Comparison of ENCODE assay signal across 25 cellular contexts in genomic region chr2:128278979-128279378, GRCh38. TPM values are rescaled to one million over a fixed set of nuclear protein-coding genes. Genes with fewer than 3 reads are reported as not detected.
DNase-seq lines count a peak whose midpoint lies in the region; ATAC-seq and TF ChIP-seq lines count a peak whose summit lies in the region.
"Had no signal": no experiment of that assay in that cellular context is flagged by ENCODE, and none has a peak within 500 bp of the region (broad histone marks: within the 10 kb centered on the region; RNA-seq: fewer than 3 reads in every experiment).

No MANE protein-coding gene starts in this region.

- peaks cover 39% of the 10 kb centered on the region for H3K36me3 Mint-ChIP-seq in endodermal cell (ENCODE audit: low read depth)
- peaks cover 6% of the 10 kb centered on the region for H3K36me3 Mint-ChIP-seq in natural killer cell treated with Interleukin-12 subunit alpha and Interleukin-12 subunit beta and Interleukin-15 and Interleukin-18, amount 100 ng/mL, for 72 hours

- H3K9me3 ChIP-seq in right atrium auricular region (peaks cover 0 to 17% of the 10 kb centered on the region in 2 donors), endodermal cell (ENCODE audit: control insufficient read depth, low read length) (no peaks in the 10 kb centered on the region), upper lobe of right lung (no peaks in the 10 kb centered on the region)
- H3K9me3 ChIP-seq: Peyer's patch had no signal

- intact Hi-C loops in Right ventricle myocardium superior (cut with DNase I), result no loop called here
- intact Hi-C loops in upper lobe of right lung (cut with DNase I), result no loop called here

- no peak overlapping the region for H3K4me3 ChIP-seq in right atrium auricular region
- H3K4me3 ChIP-seq in endodermal cell (ENCODE audit: low read length), result no peak overlapping the region
- no peak overlapping the region for H3K4me3 ChIP-seq in upper lobe of right lung
- no peak overlapping the region for H3K4me3 ChIP-seq in H7 (ENCODE audit: insufficient read depth, low read depth, low read length)
- H3K4me3 ChIP-seq: cardiac muscle cell, Peyer's patch, SJCRH30 had no signal

- H3K4me3 Mint-ChIP-seq in endodermal cell, result no peak overlapping the region
- H3K4me3 Mint-ChIP-seq in natural killer cell treated with Interleukin-12 subunit alpha and Interleukin-12 subunit beta and Interleukin-15 and Interleukin-18, amount 100 ng/mL, for 72 hours, result no peak overlapping the region
- H3K4me3 Mint-ChIP-seq: activated CD4-positive, alpha-beta memory T cell treated with anti-CD3 and anti-CD28 coated beads, Interleukin-2, amount 10 ng/mL, durations not matched to agents 7 days and 5 days; naive thymus-derived CD4-positive, alpha-beta T cell had no signal

- no peak overlapping the region for H3K27ac Mint-ChIP-seq in endodermal cell
- no peak overlapping the region for H3K27ac Mint-ChIP-seq in natural killer cell treated with Interleukin-12 subunit alpha and Interleukin-12 subunit beta and Interleukin-15 and Interleukin-18, amount 100 ng/mL, for 72 hours
- H3K27ac Mint-ChIP-seq: activated CD4-positive, alpha-beta memory T cell treated with anti-CD3 and anti-CD28 coated beads, Interleukin-2, amount 10 ng/mL, durations not matched to agents 7 days and 5 days had no signal

- ATAC-seq in Right ventricle myocardium superior (ENCODE audit: poor library complexity) (no peak), upper lobe of right lung (no peak)
- ATAC-seq in natural killer cell treated with Interleukin-12 subunit alpha and Interleukin-12 subunit beta and Interleukin-15 and Interleukin-18, amount 100 ng/mL, for 72 hours, result no peak
- ATAC-seq: naive thymus-derived CD4-positive, alpha-beta T cell had no signal

- H3K36me3 ChIP-seq in right atrium auricular region (peaks cover 6% of the 10 kb centered on the region), endodermal cell (ENCODE audit: control insufficient read depth, insufficient read depth, low read length) (peaks cover 71% of the 10 kb centered on the region), upper lobe of right lung (peaks cover 4% of the 10 kb centered on the region), H7 (replicated peaks; ENCODE audit: control insufficient read depth, insufficient read depth, low read length) (peaks cover 6% of the 10 kb centered on the region)
- H3K36me3 ChIP-seq: cardiac muscle cell, SJCRH30 had no signal

- no peak overlapping the region for H3K27ac ChIP-seq in right atrium auricular region
- no peak overlapping the region for H3K27ac ChIP-seq in endodermal cell (ENCODE audit: low read depth, low read length)
- H3K27ac ChIP-seq in upper lobe of right lung, result no peak overlapping the region
- H3K27ac ChIP-seq: C4-2B, cardiac muscle cell, SJCRH30 had no signal

- H3K9me3 Mint-ChIP-seq in endodermal cell, result peaks cover 5% of the 10 kb centered on the region
- H3K9me3 Mint-ChIP-seq in natural killer cell treated with Interleukin-12 subunit alpha and Interleukin-12 subunit beta and Interleukin-15 and Interleukin-18, amount 100 ng/mL, for 72 hours, result peaks cover 4% of the 10 kb centered on the region

- H3K4me1 ChIP-seq in right atrium auricular region, result peaks cover 0 to 42% of the 10 kb centered on the region in 2 donors
- no peaks in the 10 kb centered on the region for H3K4me1 ChIP-seq in endodermal cell (ENCODE audit: control insufficient read depth, insufficient read depth, low read length)
- H3K4me1 ChIP-seq in upper lobe of right lung, result peaks cover 32% of the 10 kb centered on the region
- H3K4me1 ChIP-seq: SJCRH30 had no signal

- DNase-seq in Right ventricle myocardium superior, result peak; percentile 35
- no peak for DNase-seq in right atrium auricular region (ENCODE audit: low spot score)
- peak; percentile 30 for DNase-seq in endodermal cell
- peak; percentile 18 for DNase-seq in natural killer cell treated with Interleukin-12 subunit alpha and Interleukin-12 subunit beta and Interleukin-15 and Interleukin-18, amount 100 ng/mL, for 72 hours (ENCODE audit: low spot score)
- peak; percentile 55 for DNase-seq in upper lobe of right lung
- no peak for DNase-seq in NAMALWA (ENCODE audit: low spot score)
- no peak for DNase-seq in COLO668 (lab: John Stamatoyannopoulos, UW; ENCODE audit: unreplicated experiment)
- DNase-seq in H7, result no peak
- DNase-seq: activated CD4-positive, alpha-beta memory T cell treated with anti-CD3 and anti-CD28 coated beads, Interleukin-2, amount 10 ng/mL, durations not matched to agents 7 days and 5 days; activated CD4-positive, CD25-positive, alpha-beta regulatory T cell treated with anti-CD3 and anti-CD28 coated beads, Interleukin-2, amount 50 U/mL, for 72 hours; activated T-cell treated with anti-CD3 and anti-CD28 coated beads for 4 hours; anterior cingulate cortex; Karpas-422; mesendoderm; MV-4-11; NCI-H2171; NCI-H524 treated with DMSO at 0.1 percent for 48 hours; NK-92 treated with Interleukin-12 subunit alpha and Interleukin-12 subunit beta, amount 100 ng/mL, for 24 hours; SJCRH30 had no signal

- H3K27me3 ChIP-seq in right atrium auricular region (no peaks in the 10 kb centered on the region), endodermal cell (ENCODE audit: control insufficient read depth, insufficient read depth, low read length, poor library complexity, severe bottlenecking) (no peaks in the 10 kb centered on the region), upper lobe of right lung (no peaks in the 10 kb centered on the region), H7 (ENCODE audit: control insufficient read depth, insufficient read depth, low read length) (no peaks in the 10 kb centered on the region)
- H3K27me3 ChIP-seq: cardiac muscle cell, Peyer's patch, SJCRH30 had no signal

- H3K27me3 Mint-ChIP-seq in endodermal cell (ENCODE audit: insufficient read depth), result no peaks in the 10 kb centered on the region
- H3K27me3 Mint-ChIP-seq in natural killer cell treated with Interleukin-12 subunit alpha and Interleukin-12 subunit beta and Interleukin-15 and Interleukin-18, amount 100 ng/mL, for 72 hours, result no peaks in the 10 kb centered on the region
- H3K27me3 Mint-ChIP-seq: activated CD4-positive, alpha-beta memory T cell treated with anti-CD3 and anti-CD28 coated beads, Interleukin-2, amount 10 ng/mL, durations not matched to agents 7 days and 5 days; dendritic cell treated with granulocyte-macrophage colony-stimulating factor and Interleukin-4, amounts not matched to agents 40 ng/mL and 50 ng/mL, for 4 days; naive thymus-derived CD4-positive, alpha-beta T cell; progenitor cell of endocrine pancreas had no signal

- H3K9ac ChIP-seq in endodermal cell (ENCODE audit: extremely low read depth, low read length, poor library complexity, severe bottlenecking), result no peak overlapping the region

- H3K4me1 Mint-ChIP-seq in endodermal cell, result peaks cover 6% of the 10 kb centered on the region
- H3K4me1 Mint-ChIP-seq in natural killer cell treated with Interleukin-12 subunit alpha and Interleukin-12 subunit beta and Interleukin-15 and Interleukin-18, amount 100 ng/mL, for 72 hours (ENCODE audit: low read depth in 2 of 2), result peaks cover 36 to 41% of the 10 kb centered on the region in 2 donors

- TF ChIP-seq CTCF in right atrium auricular region (IDR thresholded peaks at IDR 0.05) (no peak), endodermal cell (conservative IDR thresholded peaks at IDR 0.05) (no peak), upper lobe of right lung (IDR thresholded peaks at IDR 0.05) (no peak)

- 80 to 95% methylated on average over 1 to 7 of the region's 7 CpGs for WGBS in endodermal cell (ENCODE audit: insufficient coverage in 1 of 2, insufficient read length in 1 of 2), 2 experiments

RNA-seq across cellular contexts. Expression of gene HS6ST1, which starts 39.7 kb away (rescaled TPM):
- total RNA-seq in Right ventricle myocardium superior (35.1 TPM), right atrium auricular region (10 to 100 TPM; 19.0 to 25.8 TPM), endodermal cell (100 to 1,000 TPM in 1 of 2 donors, 10 to 100 TPM in 1; 93.0 to 106 TPM), upper lobe of right lung (33.2 TPM)
- 81.5 TPM for polyA plus RNA-seq in endodermal cell (2013, experiment 1 of 2)
- polyA plus RNA-seq in endodermal cell (2013, experiment 2 of 2), result 79.0 TPM
- 10 to 100 TPM; 17.5 to 25.5 TPM for total RNA-seq in natural killer cell treated with Interleukin-12 subunit alpha and Interleukin-12 subunit beta and Interleukin-15 and Interleukin-18, amount 100 ng/mL, for 72 hours
- total RNA-seq in H7 (2014; rRNA removed; shearing (Covaris generic)), result 76.3 and 102 TPM in 2 replicates

Comparison
In these comparisons a context has a peak if more than half of its experiments do, and no peak if none do; other contexts are left out.
1. DNase-seq: peak in Right ventricle myocardium superior (single experiment), endodermal cell (single experiment), natural killer cell treated with Interleukin-12 subunit alpha and Interleukin-12 subunit beta and Interleukin-15 and Interleukin-18, amount 100 ng/mL, for 72 hours (single experiment) and upper lobe of right lung (single experiment); none in right atrium auricular region (single experiment), NAMALWA (single experiment), COLO668 (single experiment) and H7 (single experiment).